In genomic region chr19:44212250-44212864, GRCh38 we compare ENCODE assay signal across 8 cellular contexts. TPM values are rescaled to one million over a fixed set of nuclear protein-coding genes. Genes with fewer than 3 reads are reported as not detected.
DNase-seq lines count a peak whose midpoint lies in the region; ATAC-seq lines count a peak whose summit lies in the region.

Gene ZNF227, plus strand, starts transcription at chr19:44212532. Its CDS starts 5,261 bp downstream, at chr19:44217793.

- H3K27me3 Mint-ChIP-seq in CD8-positive, alpha-beta memory T cell: peaks cover 0 to 2% of the 10 kb centered on the region in 2 donors
- H3K27me3 Mint-ChIP-seq in activated T-cell treated with anti-CD3 and anti-CD28 coated beads, Interleukin-2, amount 50 U/mL, for 24 hours: no peaks in the 10 kb centered on the region

- CTCF ChIA-PET in CD8-positive, alpha-beta memory T cell (lab: Charles Lee): interaction anchor here (0.6 to 1.0 kb wide), 2 partner anchors 48 to 284 kb away, joined by 3 read pairs; partner anchors contain the start of gene ZNF226

- H3K4me3 Mint-ChIP-seq in CD8-positive, alpha-beta memory T cell: peak within 1 kb of the TSS; percentile 96 to 100 (median 99)
- H3K4me3 Mint-ChIP-seq in activated T-cell treated with anti-CD3 and anti-CD28 coated beads, Interleukin-2, amount 50 U/mL, for 24 hours: peak within 1 kb of the TSS; percentile 93

- no peaks in the 10 kb centered on the region for H3K9me3 ChIP-seq in CD8-positive, alpha-beta memory T cell (ENCODE audit: low read length)
- H3K9me3 ChIP-seq in mononuclear cell (ENCODE audit: low read depth, low read length): no peaks in the 10 kb centered on the region

- H3K36me3 Mint-ChIP-seq in CD8-positive, alpha-beta memory T cell: peaks cover 8 to 39% (median 31%) of the 10 kb centered on the region in 3 donors
- peaks cover 58% of the 10 kb centered on the region for H3K36me3 Mint-ChIP-seq in activated T-cell treated with anti-CD3 and anti-CD28 coated beads, Interleukin-2, amount 50 U/mL, for 24 hours (ENCODE audit: low read depth)

- H3K36me3 ChIP-seq in CD8-positive, alpha-beta memory T cell (ENCODE audit: insufficient read depth, low read length): peaks cover 15% of the 10 kb centered on the region

- H3K27me3 ChIP-seq in CD8-positive, alpha-beta memory T cell (ENCODE audit: insufficient read depth, low read length, poor library complexity, severe bottlenecking): no peaks in the 10 kb centered on the region
- no peaks in the 10 kb centered on the region for H3K27me3 ChIP-seq in mononuclear cell (ENCODE audit: insufficient read depth, low read length)

- peak; percentile 67 to 85 (median 73) for DNase-seq in CD8-positive, alpha-beta memory T cell
- peak; percentile 70 for DNase-seq in HuH-7.5 (ENCODE audit: low spot score)
- DNase-seq in OCI-M1 (lab: John Stamatoyannopoulos, UW): peak; percentile 93
- peak; percentile 85 for DNase-seq in activated T-cell treated with anti-CD3 and anti-CD28 coated beads, Interleukin-2, amount 50 U/mL, for 24 hours
- peak; percentile 57 for DNase-seq in epithelial cell of prostate (ENCODE audit: low read depth, low spot score)
- DNase-seq in stimulated activated CD8-positive, alpha-beta memory T cell treated with anti-CD3 and anti-CD28 coated beads, Interleukin-2, amount 100 ng/mL, for 48 hours (ENCODE audit: low read depth in 2 of 2): peak; percentile 57 to 73

- peak; percentile 86 for ATAC-seq in GM19463 (IDR thresholded peaks at IDR 0.05; ENCODE audit: unreplicated experiment)

- H3K4me1 ChIP-seq in CD8-positive, alpha-beta memory T cell (ENCODE audit: insufficient read depth, low read length): peaks cover 19% of the 10 kb centered on the region
- peaks cover 11% of the 10 kb centered on the region for H3K4me1 ChIP-seq in mononuclear cell (ENCODE audit: insufficient read depth, low read length)

- H3K27ac Mint-ChIP-seq in CD8-positive, alpha-beta memory T cell: peak within 1 kb of the TSS; percentile 88 to 99 (median 94)
- peak within 1 kb of the TSS; percentile 93 for H3K27ac Mint-ChIP-seq in activated T-cell treated with anti-CD3 and anti-CD28 coated beads, Interleukin-2, amount 50 U/mL, for 24 hours

- H3K9me3 Mint-ChIP-seq in CD8-positive, alpha-beta memory T cell: peaks cover 0 to 6% (median 3%) of the 10 kb centered on the region in 5 donors
- peaks cover 41% of the 10 kb centered on the region for H3K9me3 Mint-ChIP-seq in activated T-cell treated with anti-CD3 and anti-CD28 coated beads, Interleukin-2, amount 50 U/mL, for 24 hours

- peak within 1 kb of the TSS; percentile 97 for H3K4me3 ChIP-seq in CD8-positive, alpha-beta memory T cell (ENCODE audit: low read length)
- H3K4me3 ChIP-seq in mononuclear cell (ENCODE audit: low read length): peak within 1 kb of the TSS; percentile 82

- H3K27ac ChIP-seq in CD8-positive, alpha-beta memory T cell (ENCODE audit: low read depth, low read length): peak within 1 kb of the TSS; percentile 72
- peak within 1 kb of the TSS; percentile 62 for H3K27ac ChIP-seq in epithelial cell of prostate

- peaks cover 29 to 42% (median 40%) of the 10 kb centered on the region in 3 donors for H3K4me1 Mint-ChIP-seq in CD8-positive, alpha-beta memory T cell
- peaks cover 28% of the 10 kb centered on the region for H3K4me1 Mint-ChIP-seq in activated T-cell treated with anti-CD3 and anti-CD28 coated beads, Interleukin-2, amount 50 U/mL, for 24 hours (ENCODE audit: low read depth)

- POLR2A ChIA-PET in CD8-positive, alpha-beta memory T cell (lab: Charles Lee): interaction anchor here (0.6 to 1.0 kb wide), 4 partner anchors 47 to 511 kb away, joined by 3 to 6 read pairs (median 4); partner anchors contain the start of gene ZNF226

RNA-seq across cellular contexts. Expression of gene ZNF227, which starts in this region (rescaled TPM):
- total RNA-seq in CD8-positive, alpha-beta memory T cell: 10 to 100 TPM; 22.1 to 24.0 TPM
- polyA plus RNA-seq in CD8-positive, alpha-beta memory T cell: 11.4 TPM
- total RNA-seq in mononuclear cell: 24.9 TPM

Comparison
In these comparisons a context has a peak if more than half of its experiments do, and no peak if none do; other contexts are left out.
1. Peak in every context shown above with its lines: DNase-seq, ATAC-seq, H3K4me3 ChIP-seq and H3K27ac ChIP-seq.